In the genomic region with DNA sequence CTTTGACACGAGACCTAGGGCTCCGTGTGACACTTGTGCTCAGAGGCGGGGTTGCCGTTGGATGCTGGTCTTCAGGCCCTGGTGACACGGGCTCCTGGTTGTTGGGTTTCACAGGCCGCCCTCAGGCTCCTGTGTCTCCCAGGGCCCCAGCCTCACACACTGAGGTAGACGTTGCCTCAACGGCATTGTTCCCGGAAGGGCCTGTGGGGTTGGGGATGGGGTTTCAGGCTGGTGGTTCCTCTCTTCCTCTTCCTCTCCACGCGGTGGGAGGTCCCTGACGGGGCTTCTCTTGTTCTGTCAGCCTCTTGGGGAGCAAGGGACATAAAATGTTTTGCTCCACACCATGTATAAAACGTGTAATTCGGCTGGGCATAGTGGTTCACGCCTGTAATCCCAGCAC, we compare ENCODE assay signal across 14 cellular contexts.
"Had no signal": no experiment of that assay in that cellular context is flagged by ENCODE, and none has a peak within 500 bp of the region (broad histone marks: within the 10 kb centered on the region; RNA-seq: fewer than 3 reads in every experiment).

No MANE protein-coding gene starts in this region.

- H3K4me1 ChIP-seq: esophagus squamous epithelium, neural progenitor cell, pancreas had no signal

- H3K27ac ChIP-seq: breast epithelium, esophagus squamous epithelium, neural progenitor cell, pancreas, tibial nerve had no signal

- H3K9ac ChIP-seq: neural progenitor cell had no signal

- H3K9me3 ChIP-seq: breast epithelium, esophagus squamous epithelium, pancreas, tibial nerve had no signal

- H3K27me3 ChIP-seq: breast epithelium, dorsolateral prefrontal cortex, esophagus squamous epithelium, neural progenitor cell, pancreas, tibial nerve had no signal

- H3K4me2 ChIP-seq: neural progenitor cell had no signal

- H3K4me3 ChIP-seq: breast epithelium, dorsolateral prefrontal cortex, esophagus squamous epithelium, neural progenitor cell, pancreas, tibial nerve had no signal

- DNase-seq: activated CD4-positive, alpha-beta memory T cell treated with anti-CD3 and anti-CD28 coated beads, Interleukin-2, amount 10 ng/mL, durations not matched to agents 7 days and 5 days; activated effector memory CD4-positive, alpha-beta T cell treated with anti-CD3 and anti-CD28 coated beads, Interleukin-2, amount 50 U/mL, for 16 hours; anterior cingulate cortex; esophagus squamous epithelium; foreskin fibroblast; stimulated activated CD4-positive, alpha-beta T cell treated with anti-CD3 and anti-CD28 coated beads, Interleukin-4, amount 100 ng/mL, for 1 hour; stimulated activated naive CD8-positive, alpha-beta T cell treated with anti-CD3 and anti-CD28 coated beads, Interleukin-15, amount 100 ng/mL, for 72 hours; T-helper 9 cell had no signal

- ATAC-seq: activated naive CD4-positive, alpha-beta T cell treated with anti-CD3 and anti-CD28 coated beads, Interleukin-2, amount 50 U/mL, for 72 hours; pancreas; stimulated activated naive CD8-positive, alpha-beta T cell treated with anti-CD3 and anti-CD28 coated beads, Interleukin-15, amount 100 ng/mL, for 72 hours had no signal

- H3K36me3 ChIP-seq: neural progenitor cell had no signal
